In the genomic region with DNA sequence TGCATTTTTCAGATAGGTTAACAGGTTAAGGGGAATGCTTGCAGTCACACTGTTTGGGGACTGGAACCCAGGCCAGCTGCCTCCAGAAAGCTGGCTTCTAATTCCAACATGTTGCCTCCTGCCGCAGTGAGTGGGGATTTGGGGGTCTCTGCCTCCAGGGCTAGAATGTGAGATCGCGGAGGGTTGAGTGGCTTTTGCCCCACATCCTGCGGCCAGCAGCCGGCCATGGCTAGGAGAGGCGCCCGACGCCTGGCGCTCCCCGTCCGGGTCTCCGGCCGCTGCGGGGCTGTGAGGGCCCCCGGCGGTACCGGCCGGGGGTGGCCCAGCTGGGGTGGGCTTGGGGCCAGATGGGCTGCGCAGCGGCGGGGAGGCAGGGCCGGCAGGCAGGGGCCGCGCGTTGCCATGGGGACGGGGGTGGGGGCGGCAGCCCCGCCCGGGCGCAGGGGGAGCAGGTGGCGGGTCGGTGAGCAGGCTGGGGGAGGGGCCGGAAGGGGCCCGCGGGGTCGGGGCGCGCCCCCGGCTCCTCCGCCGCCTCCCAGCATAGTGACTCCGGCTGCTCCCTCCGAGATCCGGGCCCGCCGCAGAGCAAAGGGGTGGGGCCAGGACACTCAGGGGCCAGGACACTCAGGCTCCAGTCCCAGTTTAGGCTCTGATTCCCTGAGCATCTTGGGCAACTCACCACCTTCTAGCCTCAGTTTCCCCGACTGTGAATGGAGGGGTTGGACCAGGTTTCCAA, we compare ENCODE assay signal across 8 cellular contexts.
DNase-seq lines count a peak whose midpoint lies in the region; ATAC-seq and TF ChIP-seq lines count a peak whose summit lies in the region.

No MANE protein-coding gene starts in this region.

- H3K9me3 ChIP-seq in psoas muscle (no peaks in the 10 kb centered on the region), HAP-1 (no peaks in the 10 kb centered on the region)

- TF ChIP-seq CTCF in foreskin keratinocyte (conservative IDR thresholded peaks at IDR 0.05) (no peak), psoas muscle (IDR thresholded peaks at IDR 0.05) (no peak)

- DNase-seq in GM03348 (ENCODE audit: low spot score) (peak; percentile 54), SK-N-DZ (ENCODE audit: low spot score) (peak; percentile 64), foreskin keratinocyte (no peak), psoas muscle (peak; percentile 35 to 58), HAP-1 (ENCODE audit: low spot score in 2 of 2) (no peak), NCI-H345 (lab: John Stamatoyannopoulos, UW) (no peak), NCI-H187 treated with DMSO at 0.1 percent for 48 hours (lab: John Stamatoyannopoulos, UW) (no peak)

- 5 to 12% (median 5%) methylated on average over 24 to 47 of the region's 47 CpGs for WGBS in psoas muscle, 3 donors

- peaks cover 72% of the 10 kb centered on the region for H3K27me3 ChIP-seq in foreskin keratinocyte
- peaks cover 0 to 2% (median 0%) of the 10 kb centered on the region in 3 donors for H3K27me3 ChIP-seq in psoas muscle (ENCODE audit: insufficient read depth in 3 of 3, low read length in 2 of 3)
- no peaks in the 10 kb centered on the region for H3K27me3 ChIP-seq in HAP-1 (ENCODE audit: low read depth)

- H3K4me3 ChIP-seq in psoas muscle (peak overlapping the region; percentile 55), HAP-1 (no peak overlapping the region)

- no peak overlapping the region for H3K27ac ChIP-seq in foreskin keratinocyte
- no peak overlapping the region for H3K27ac ChIP-seq in psoas muscle

- in situ Hi-C loops in HAP-1 (cut with MboI; ENCODE audit: low sequenced_read_pairs), result no loop called here

- ATAC-seq in foreskin keratinocyte (peak; percentile 33), psoas muscle (peak; percentile 50 to 81 (median 66)), GM18867 (IDR thresholded peaks at IDR 0.05; ENCODE audit: unreplicated experiment) (no peak)

- H3K36me3 ChIP-seq in psoas muscle (ENCODE audit: insufficient read depth in 1 of 2, low read depth in 1 of 2) (no peaks in the 10 kb centered on the region), HAP-1 (replicated peaks) (no peaks in the 10 kb centered on the region)

- intact Hi-C loops in psoas muscle (cut with DNase I), result no loop called here

- H3K4me1 ChIP-seq in foreskin keratinocyte (no peaks in the 10 kb centered on the region), psoas muscle (peaks cover 5% of the 10 kb centered on the region), HAP-1 (no peaks in the 10 kb centered on the region)

Comparison
In these comparisons a context has a peak if more than half of its experiments do, and no peak if none do; other contexts are left out.
1. DNase-seq: peak in GM03348 (single experiment), SK-N-DZ (single experiment) and psoas muscle (2 of 2); none in foreskin keratinocyte (0 of 2), HAP-1 (0 of 2), NCI-H345 (single experiment) and NCI-H187 treated with DMSO at 0.1 percent for 48 hours (single experiment).